11 cellular contexts compared by ENCODE assay signal in the genomic region with DNA sequence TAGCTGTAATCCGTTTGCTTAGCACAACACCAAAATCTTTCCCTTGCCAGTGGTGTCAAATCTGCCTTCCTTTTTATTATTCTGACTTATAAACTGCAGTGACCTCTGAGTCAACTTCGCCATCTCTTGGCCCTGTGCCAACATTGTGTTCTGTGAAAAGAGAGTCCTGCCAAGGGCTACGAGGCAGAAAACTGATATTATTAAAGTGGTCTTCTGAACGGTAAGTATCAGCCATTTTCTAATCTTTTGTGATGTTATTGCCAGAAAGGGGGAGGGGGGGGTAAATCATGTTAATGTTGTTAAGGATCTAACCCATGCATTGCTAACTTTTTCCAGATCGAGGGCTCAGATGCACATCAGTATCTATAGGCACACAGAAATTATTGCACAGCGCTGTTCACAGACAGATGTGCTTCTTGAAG.
DNase-seq lines count a peak whose midpoint lies in the region; ATAC-seq, FAIRE-seq and TF ChIP-seq lines count a peak whose summit lies in the region.
"Had no signal": no experiment of that assay in that cellular context is flagged by ENCODE, and none has a peak within 500 bp of the region (broad histone marks: within the 10 kb centered on the region; RNA-seq: fewer than 3 reads in every experiment).

No MANE protein-coding gene starts in this region.

- H3K27me3 Mint-ChIP-seq in astrocyte (ENCODE audit: low read depth, unreplicated experiment): no peaks in the 10 kb centered on the region

- H3K9me3 Mint-ChIP-seq in astrocyte (ENCODE audit: unreplicated experiment): peaks cover 2% of the 10 kb centered on the region

- no peak overlapping the region for H3K27ac Mint-ChIP-seq in astrocyte (ENCODE audit: unreplicated experiment)
- H3K27ac Mint-ChIP-seq: natural killer cell had no signal

- H3K9me3 ChIP-seq in astrocyte (ENCODE audit: insufficient read depth, low read depth, low read length) (no peaks in the 10 kb centered on the region), gastrocnemius medialis (peaks cover 0 to 5% (median 0%) of the 10 kb centered on the region in 3 donors)

- peak; percentile 59 for ATAC-seq in left ventricle myocardium superior
- ATAC-seq in gastrocnemius medialis: peak in 1 of 2 donors; percentile 46
- no peak for ATAC-seq in HG03196 (IDR thresholded peaks at IDR 0.05; ENCODE audit: unreplicated experiment)
- ATAC-seq in GM21717 (IDR thresholded peaks at IDR 0.05; ENCODE audit: unreplicated experiment): no peak
- ATAC-seq: natural killer cell had no signal

- H3K9ac ChIP-seq in astrocyte (ENCODE audit: low read length): no peak overlapping the region

- peak overlapping the region; percentile 17 for H3K4me2 ChIP-seq in astrocyte (ENCODE audit: low read length)

- H3K36me3 Mint-ChIP-seq in astrocyte (ENCODE audit: low read depth, unreplicated experiment): peaks cover 3% of the 10 kb centered on the region
- H3K36me3 Mint-ChIP-seq: natural killer cell had no signal

- H2AFZ ChIP-seq in astrocyte (ENCODE audit: low read depth, low read length): no peak overlapping the region

- H3K27ac ChIP-seq in astrocyte (ENCODE audit: low read depth, low read length) (no peak overlapping the region), gastrocnemius medialis (no peak overlapping the region)

- TF ChIP-seq CTCF in astrocyte (IDR thresholded peaks at IDR 0.05; ENCODE audit: insufficient read depth, low read depth, low read length): no peak
- TF ChIP-seq CTCF in gastrocnemius medialis (IDR thresholded peaks at IDR 0.05 in 4 of 5, conservative IDR thresholded peaks at IDR 0.05 in 1 of 5): no peak

- H3K4me1 Mint-ChIP-seq in astrocyte (ENCODE audit: low read depth, unreplicated experiment): peaks cover 3% of the 10 kb centered on the region
- H3K4me1 Mint-ChIP-seq: natural killer cell had no signal

- no peaks in the 10 kb centered on the region for H4K20me1 ChIP-seq in astrocyte (ENCODE audit: insufficient read depth, low read length)

- no peak overlapping the region for H3K4me3 Mint-ChIP-seq in astrocyte (ENCODE audit: unreplicated experiment)
- H3K4me3 Mint-ChIP-seq: natural killer cell had no signal

- H3K79me2 ChIP-seq in astrocyte (ENCODE audit: insufficient read depth, low read length): no peaks in the 10 kb centered on the region

- TF ChIP-seq POLR2A in gastrocnemius medialis (IDR thresholded peaks at IDR 0.05): no peak

- peak; percentile 45 for DNase-seq in NCI-H1105 (lab: John Stamatoyannopoulos, UW)
- peak; percentile 26 for DNase-seq in astrocyte (ENCODE audit: low read depth)
- DNase-seq in left ventricle myocardium superior: peak; percentile 53
- DNase-seq in gastrocnemius medialis: peak; percentile 7 to 17
- DNase-seq in NCI-H187 treated with DMSO at 0.1 percent for 48 hours (lab: John Stamatoyannopoulos, UW): no peak
- DNase-seq: activated naive CD4-positive, alpha-beta T cell; natural killer cell; NCI-H187; T1000 had no signal

- in situ Hi-C loops in gastrocnemius medialis (cut with MboI; ENCODE audit: low sequenced_read_pairs in 4 of 4): no loop called here

- intact Hi-C loops in left ventricle myocardium superior (cut with micrococcal nuclease) (no loop called here), gastrocnemius medialis (cut with DNase I; ENCODE audit: low total_unique reads) (no loop called here)

- H3K4me3 ChIP-seq in astrocyte (ENCODE audit: insufficient read depth, low read depth, low read length) (no peak overlapping the region), gastrocnemius medialis (no peak overlapping the region)

- no peaks in the 10 kb centered on the region for H3K27me3 ChIP-seq in astrocyte (ENCODE audit: insufficient read depth, low read length)
- no peaks in the 10 kb centered on the region for H3K27me3 ChIP-seq in gastrocnemius medialis

- no peak for FAIRE-seq in astrocyte (lab: Jason Lieb, UNC)

- peaks cover 8% of the 10 kb centered on the region for H3K4me1 ChIP-seq in astrocyte (ENCODE audit: insufficient read depth, low read length)
- H3K4me1 ChIP-seq in gastrocnemius medialis: peaks cover 21 to 24% of the 10 kb centered on the region in 2 donors

- no peaks in the 10 kb centered on the region for H3K36me3 ChIP-seq in astrocyte (ENCODE audit: insufficient read depth, low read length)
- H3K36me3 ChIP-seq in gastrocnemius medialis: peaks cover 0 to 5% of the 10 kb centered on the region in 2 donors
